In genomic region chr1:204563780-204564179, GRCh38 we compare ENCODE assay signal across 23 cellular contexts. TPM values are rescaled to one million over a fixed set of nuclear protein-coding genes. Genes with fewer than 3 reads are reported as not detected.
DNase-seq lines count a peak whose midpoint lies in the region; ATAC-seq and TF ChIP-seq lines count a peak whose summit lies in the region.
"Had no signal": no experiment of that assay in that cellular context is flagged by ENCODE, and none has a peak within 500 bp of the region (broad histone marks: within the 10 kb centered on the region; RNA-seq: fewer than 3 reads in every experiment).

No MANE protein-coding gene starts in this region.

- no TSS peak for BruUV-seq in OCI-LY7 (replicated peaks; lab: Mats Ljungman, UMichigan)

- peaks cover 17% of the 10 kb centered on the region for H3K36me3 Mint-ChIP-seq in activated naive CD4-positive, alpha-beta T cell treated with anti-CD3 and anti-CD28 coated beads for 36 hours (ENCODE audit: low read depth)
- peaks cover 17% of the 10 kb centered on the region for H3K36me3 Mint-ChIP-seq in activated naive CD8-positive, alpha-beta T cell treated with anti-CD3 and anti-CD28 coated beads, Interleukin-2, amount 10 ng/mL, durations not matched to agents 7 days and 5 days
- peaks cover 41% of the 10 kb centered on the region for H3K36me3 Mint-ChIP-seq in stimulated activated naive CD8-positive, alpha-beta T cell treated with anti-CD3 and anti-CD28 coated beads, Interleukin-15, Interleukin-2, amounts not matched to agents 100 ng/mL and 50 ng/mL, for 24 hours (ENCODE audit: low read depth)

- peaks cover 61% of the 10 kb centered on the region for H3K4me1 ChIP-seq in OCI-LY7 (ENCODE audit: insufficient read depth, low read length, poor library complexity, severe bottlenecking)
- H3K4me1 ChIP-seq: right atrium auricular region, uterus had no signal

- peak overlapping the region; percentile 25 for H3K4me2 ChIP-seq in OCI-LY7 (ENCODE audit: low read length)

- no peaks in the 10 kb centered on the region for H3K9me3 Mint-ChIP-seq in activated naive CD4-positive, alpha-beta T cell treated with anti-CD3 and anti-CD28 coated beads for 36 hours
- no peaks in the 10 kb centered on the region for H3K9me3 Mint-ChIP-seq in activated naive CD8-positive, alpha-beta T cell treated with anti-CD3 and anti-CD28 coated beads, Interleukin-2, amount 10 ng/mL, durations not matched to agents 7 days and 5 days
- no peaks in the 10 kb centered on the region for H3K9me3 Mint-ChIP-seq in stimulated activated naive CD8-positive, alpha-beta T cell treated with anti-CD3 and anti-CD28 coated beads, Interleukin-15, Interleukin-2, amounts not matched to agents 100 ng/mL and 50 ng/mL, for 24 hours

- H3K27me3 Mint-ChIP-seq in activated naive CD4-positive, alpha-beta T cell treated with anti-CD3 and anti-CD28 coated beads for 36 hours (ENCODE audit: low read depth), result no peaks in the 10 kb centered on the region
- H3K27me3 Mint-ChIP-seq in activated naive CD8-positive, alpha-beta T cell treated with anti-CD3 and anti-CD28 coated beads, Interleukin-2, amount 10 ng/mL, durations not matched to agents 7 days and 5 days, result no peaks in the 10 kb centered on the region
- H3K27me3 Mint-ChIP-seq in stimulated activated naive CD8-positive, alpha-beta T cell treated with anti-CD3 and anti-CD28 coated beads, Interleukin-15, Interleukin-2, amounts not matched to agents 100 ng/mL and 50 ng/mL, for 24 hours, result no peaks in the 10 kb centered on the region

- peaks cover 52% of the 10 kb centered on the region for H3K4me1 Mint-ChIP-seq in activated naive CD4-positive, alpha-beta T cell treated with anti-CD3 and anti-CD28 coated beads for 36 hours (ENCODE audit: low read depth)
- peaks cover 38% of the 10 kb centered on the region for H3K4me1 Mint-ChIP-seq in activated naive CD8-positive, alpha-beta T cell treated with anti-CD3 and anti-CD28 coated beads, Interleukin-2, amount 10 ng/mL, durations not matched to agents 7 days and 5 days
- H3K4me1 Mint-ChIP-seq in stimulated activated naive CD8-positive, alpha-beta T cell treated with anti-CD3 and anti-CD28 coated beads, Interleukin-15, Interleukin-2, amounts not matched to agents 100 ng/mL and 50 ng/mL, for 24 hours (ENCODE audit: low read depth), result peaks cover 60% of the 10 kb centered on the region

- H3K36me3 ChIP-seq in OCI-LY7 (ENCODE audit: insufficient read depth, low read length), result peaks cover 65% of the 10 kb centered on the region
- H3K36me3 ChIP-seq: right atrium auricular region, uterus had no signal

- H3K27ac Mint-ChIP-seq in activated naive CD4-positive, alpha-beta T cell treated with anti-CD3 and anti-CD28 coated beads for 36 hours, result peak overlapping the region; percentile 79
- H3K27ac Mint-ChIP-seq in activated naive CD8-positive, alpha-beta T cell treated with anti-CD3 and anti-CD28 coated beads, Interleukin-2, amount 10 ng/mL, durations not matched to agents 7 days and 5 days, result peak overlapping the region; percentile 63
- peak overlapping the region; percentile 77 for H3K27ac Mint-ChIP-seq in stimulated activated naive CD8-positive, alpha-beta T cell treated with anti-CD3 and anti-CD28 coated beads, Interleukin-15, Interleukin-2, amounts not matched to agents 100 ng/mL and 50 ng/mL, for 24 hours

- no peaks in the 10 kb centered on the region for H3K9me3 ChIP-seq in OCI-LY7 (ENCODE audit: low read length)
- H3K9me3 ChIP-seq: lower lobe of right lung, right atrium auricular region, uterus had no signal

- peak overlapping the region; percentile 77 for H3K27ac ChIP-seq in OCI-LY7 (ENCODE audit: low read depth, low read length, poor library complexity, severe bottlenecking)
- H3K27ac ChIP-seq: lower lobe of right lung, right atrium auricular region, uterus had no signal

- DNase-seq in activated naive CD4-positive, alpha-beta T cell treated with anti-CD3 and anti-CD28 coated beads for 36 hours, result no peak
- DNase-seq in activated naive CD4-positive, alpha-beta T cell treated with anti-CD3 and anti-CD28 coated beads, Interleukin-2, amount 50 U/mL, for 16 hours, result no peak
- DNase-seq in OCI-LY7 (ENCODE audit: low spot score) (no peak), NCI-H2029 treated with DMSO at 0.1 percent for 48 hours (lab: John Stamatoyannopoulos, UW) (no peak), middle frontal gyrus (ENCODE audit: extremely low spot score, low spot score) (no peak), NCI-H524 treated with DMSO at 0.1 percent for 48 hours (lab: John Stamatoyannopoulos, UW) (no peak)
- DNase-seq in activated naive CD8-positive, alpha-beta T cell treated with anti-CD3 and anti-CD28 coated beads, Interleukin-2, amount 10 ng/mL, durations not matched to agents 7 days and 5 days, result no peak
- DNase-seq: activated T-cell treated with anti-CD3 and anti-CD28 coated beads, Interleukin-2, amount 50 U/mL, for 48 hours; central memory CD4-positive, alpha-beta T cell; foreskin melanocyte; GF-D8; hypothalamus; lower lobe of right lung; NCI-H1417; NCI-H2107; NCI-H524; stimulated activated CD4-positive, alpha-beta T cell treated with anti-CD3 and anti-CD28 coated beads, Interleukin-4, amount 100 ng/mL, for 4 hours; uterus had no signal

- no peaks in the 10 kb centered on the region for H4K20me1 ChIP-seq in OCI-LY7 (ENCODE audit: insufficient read depth, low read length)

- no peak overlapping the region for H2AFZ ChIP-seq in OCI-LY7 (ENCODE audit: low read length)

- H3K4me3 Mint-ChIP-seq in activated naive CD4-positive, alpha-beta T cell treated with anti-CD3 and anti-CD28 coated beads for 36 hours, result no peak overlapping the region
- no peak overlapping the region for H3K4me3 Mint-ChIP-seq in activated naive CD8-positive, alpha-beta T cell treated with anti-CD3 and anti-CD28 coated beads, Interleukin-2, amount 10 ng/mL, durations not matched to agents 7 days and 5 days
- no peak overlapping the region for H3K4me3 Mint-ChIP-seq in stimulated activated naive CD8-positive, alpha-beta T cell treated with anti-CD3 and anti-CD28 coated beads, Interleukin-15, Interleukin-2, amounts not matched to agents 100 ng/mL and 50 ng/mL, for 24 hours
- H3K4me3 Mint-ChIP-seq: CD14-positive monocyte had no signal

- intact Hi-C loops in activated naive CD4-positive, alpha-beta T cell treated with anti-CD3 and anti-CD28 coated beads for 36 hours (cut with micrococcal nuclease), result loop anchor here (1.0 to 10.0 kb wide), 4 partner anchors 19 to 631 kb away; partner anchors contain the start of gene MDM4
- intact Hi-C loops in OCI-LY7 (cut with micrococcal nuclease; ENCODE audit: unreplicated experiment), result loop anchor here (2.0 to 10.0 kb wide), 4 partner anchors 35 to 149 kb away; partner anchors contain the start of gene PPP1R15B

- TF ChIP-seq CTCF in OCI-LY7 (conservative IDR thresholded peaks at IDR 0.05; ENCODE audit: low read length), result no peak

- no peaks in the 10 kb centered on the region; the same call in 1 of the 2 replicates for H3K79me2 ChIP-seq in OCI-LY7 (ENCODE audit: insufficient read depth, low read depth, low read length)

- H3K9me2 ChIP-seq in OCI-LY7 (ENCODE audit: insufficient read depth, low read length), result no peaks in the 10 kb centered on the region

- H3K4me3 ChIP-seq in OCI-LY7 (ENCODE audit: low read depth, low read length, poor library complexity, severe bottlenecking), result no peak overlapping the region
- H3K4me3 ChIP-seq: lower lobe of right lung, right atrium auricular region, uterus had no signal

- CTCF ChIA-PET in activated naive CD4-positive, alpha-beta T cell treated with anti-CD3 and anti-CD28 coated beads for 36 hours (lab: Charles Lee), result interaction anchor here (0.6 to 1.9 kb wide), 5 partner anchors 18 to 601 kb away, joined by 3 to 24 read pairs (median 4); no protein-coding TSS in a partner anchor
- CTCF ChIA-PET in OCI-LY7 (lab: Charles Lee; ENCODE audit: unreplicated experiment), result interaction anchor here (0.8 to 1.2 kb wide), 2 partner anchors 241 to 243 kb away, joined by 3 read pairs; no protein-coding TSS in a partner anchor

- POLR2A ChIA-PET in OCI-LY7 (lab: Charles Lee), result interaction anchor here (0.6 to 4.7 kb wide), 7 partner anchors 10 to 58 kb away, joined by 3 to 17 read pairs (median 4); partner anchors contain the start of gene MDM4
- POLR2A ChIA-PET in activated naive CD8-positive, alpha-beta T cell treated with anti-CD3 and anti-CD28 coated beads, Interleukin-2, amount 10 ng/mL, durations not matched to agents 7 days and 5 days (lab: Charles Lee), result interaction anchor here (0.7 to 1.1 kb wide), 2 partner anchors 16 to 20 kb away, joined by 3 read pairs; no protein-coding TSS in a partner anchor

- ATAC-seq in activated naive CD8-positive, alpha-beta T cell treated with anti-CD3 and anti-CD28 coated beads, Interleukin-2, amount 10 ng/mL, durations not matched to agents 7 days and 5 days (ENCODE audit: low read depth), result no peak
- ATAC-seq: HCT116, HepG2, lower lobe of right lung had no signal

RNA-seq across cellular contexts. Expression of gene MDM4, which starts 47.6 kb away (rescaled TPM):
- 100 to 1,000 TPM; 109 TPM for total RNA-seq in activated naive CD4-positive, alpha-beta T cell treated with anti-CD3 and anti-CD28 coated beads for 36 hours
- 102 and 120 TPM in 2 replicates for total RNA-seq in OCI-LY7 (2014; rRNA removed; shearing (Covaris generic))
- 282 and 343 TPM in 2 replicates for total RNA-seq in OCI-LY7 (2022)
- total RNA-seq in activated naive CD8-positive, alpha-beta T cell treated with anti-CD3 and anti-CD28 coated beads, Interleukin-2, amount 10 ng/mL, durations not matched to agents 7 days and 5 days, result 100 to 1,000 TPM; 118 to 143 TPM
